Comparison of ENCODE assay signal across 10 cellular contexts in genomic region chr15:68580026-68580882, GRCh38. TPM values are rescaled to one million over a fixed set of nuclear protein-coding genes. Genes with fewer than 3 reads are reported as not detected.
DNase-seq lines count a peak whose midpoint lies in the region; ATAC-seq and TF ChIP-seq lines count a peak whose summit lies in the region.
"Had no signal": no experiment of that assay in that cellular context is flagged by ENCODE, and none has a peak within 500 bp of the region (broad histone marks: within the 10 kb centered on the region; RNA-seq: fewer than 3 reads in every experiment).

No MANE protein-coding gene starts in this region.

- no peak overlapping the region for H3K4me2 ChIP-seq in mammary epithelial cell (ENCODE audit: insufficient read depth, low read depth, low read length)

- BruUV-seq in MCF 10A (replicated peaks; lab: Mats Ljungman, UMichigan) (no TSS peak), mammary epithelial cell (replicated peaks; lab: Mats Ljungman, UMichigan) (no TSS peak)

- H3K9ac ChIP-seq in mammary epithelial cell (ENCODE audit: insufficient read depth, low read length) = no peak overlapping the region

- H3K4me1 ChIP-seq in mammary epithelial cell (ENCODE audit: insufficient read depth, low read length) = peaks cover 22% of the 10 kb centered on the region
- no peaks in the 10 kb centered on the region for H3K4me1 ChIP-seq in urinary bladder (ENCODE audit: insufficient read depth)
- H3K4me1 ChIP-seq in prostate gland (replicated peaks) = no peaks in the 10 kb centered on the region

- H4K20me1 ChIP-seq in mammary epithelial cell (ENCODE audit: insufficient read depth, low read length) = no peaks in the 10 kb centered on the region

- no peak overlapping the region for H2AFZ ChIP-seq in mammary epithelial cell (ENCODE audit: low read depth, low read length)

- no peaks in the 10 kb centered on the region for H3K79me2 ChIP-seq in mammary epithelial cell (ENCODE audit: insufficient read depth, low read length)

- intact Hi-C loops in MCF 10A (cut with micrococcal nuclease) (no loop called here), mammary epithelial cell (cut with micrococcal nuclease) (no loop called here), natural killer cell (cut with micrococcal nuclease) (no loop called here), prostate gland (cut with DNase I) (no loop called here)

- ATAC-seq in natural killer cell = no peak

- H3K36me3 Mint-ChIP-seq in MCF 10A (ENCODE audit: insufficient read depth, unreplicated experiment) (no peaks in the 10 kb centered on the region), endothelial cell (ENCODE audit: low read depth, unreplicated experiment) (peaks cover 3% of the 10 kb centered on the region), natural killer cell (no peaks in the 10 kb centered on the region)

- dilution Hi-C loops in mammary epithelial cell (cut with HindIII; ENCODE audit: low sequenced_read_pairs) = no loop called here

- H3K27ac ChIP-seq in mammary epithelial cell (ENCODE audit: insufficient read depth, low read depth, low read length) (no peak overlapping the region), urinary bladder (ENCODE audit: low read depth) (peak overlapping the region; percentile 24), prostate gland (no peak overlapping the region)

- H3K9me3 ChIP-seq in mammary epithelial cell (replicated peaks; ENCODE audit: insufficient read depth, low read length) (no peaks in the 10 kb centered on the region), prostate gland (no peaks in the 10 kb centered on the region)

- WGBS in mammary epithelial cell (ENCODE audit: low coverage, missing lambda C conversion rate) = 94% methylated on average over 11 of the region's 11 CpGs
- 65% methylated on average over 11 of the region's 11 CpGs for WGBS in urinary bladder
- WGBS in prostate gland = 86% methylated on average over 11 of the region's 11 CpGs

- peaks cover 4% of the 10 kb centered on the region for H3K4me1 Mint-ChIP-seq in MCF 10A (ENCODE audit: insufficient read depth, unreplicated experiment)
- H3K4me1 Mint-ChIP-seq in endothelial cell (ENCODE audit: unreplicated experiment) = peaks cover 54% of the 10 kb centered on the region
- H3K4me1 Mint-ChIP-seq in natural killer cell = peaks cover 7 to 12% of the 10 kb centered on the region in 2 donors

- TF ChIP-seq CTCF in MCF 10A (IDR thresholded peaks at IDR 0.05; ENCODE audit: unreplicated experiment) (no peak), mammary epithelial cell (conservative IDR thresholded peaks at IDR 0.05 in 1 of 2, IDR thresholded peaks at IDR 0.05 in 1 of 2; ENCODE audit: extremely low read depth in 1 of 2, insufficient read depth in 1 of 2, low read depth in 1 of 2, low read length in 2 of 2) (no peak), endothelial cell (IDR thresholded peaks at IDR 0.05; ENCODE audit: unreplicated experiment) (no peak), natural killer cell (IDR thresholded peaks at IDR 0.05) (no peak), prostate gland (IDR thresholded peaks at IDR 0.05) (no peak)

- CTCF ChIA-PET in MCF 10A (lab: Yijun Ruan, JAX) (interaction anchor here (1.2 to 2.0 kb wide), 2 partner anchors 30 to 94 kb away, joined by 3 to 10 read pairs; no protein-coding TSS in a partner anchor), mammary epithelial cell (lab: Charles Lee; ENCODE audit: low non-redundant PET) (no interaction called here)

- H3K9me3 Mint-ChIP-seq in MCF 10A (ENCODE audit: unreplicated experiment) (no peaks in the 10 kb centered on the region), endothelial cell (ENCODE audit: unreplicated experiment) (no peaks in the 10 kb centered on the region), natural killer cell (no peaks in the 10 kb centered on the region)

- TF ChIP-seq POLR2A in prostate gland (IDR thresholded peaks at IDR 0.05) = no peak

- in situ Hi-C loops in mammary epithelial cell (cut with MboI; ENCODE audit: low sequenced_read_pairs in 2 of 2) = loop anchor here in 1 of 2 donors (10.0 kb wide), 1 partner anchor 65 kb away; no protein-coding TSS in a partner anchor

- no peaks in the 10 kb centered on the region for H3K27me3 ChIP-seq in mammary epithelial cell (ENCODE audit: insufficient read depth, low read length)
- no peaks in the 10 kb centered on the region for H3K27me3 ChIP-seq in prostate gland (replicated peaks; ENCODE audit: insufficient read depth)

- no peak overlapping the region for H3K27ac Mint-ChIP-seq in MCF 10A (ENCODE audit: low read depth, unreplicated experiment)
- H3K27ac Mint-ChIP-seq in endothelial cell (ENCODE audit: unreplicated experiment) = peak overlapping the region; percentile 64
- no peak overlapping the region for H3K27ac Mint-ChIP-seq in natural killer cell

- no peak overlapping the region for H3K4me3 ChIP-seq in mammary epithelial cell (replicated peaks in 1 of 3; ENCODE audit: insufficient read depth in 1 of 3, low read depth in 2 of 3, low read length in 3 of 3)
- no peak overlapping the region for H3K4me3 ChIP-seq in urinary bladder (ENCODE audit: low read depth, low read length)
- no peak overlapping the region for H3K4me3 ChIP-seq in prostate gland

- POLR2A ChIA-PET in MCF 10A (lab: Yijun Ruan, JAX) = no interaction called here

- no peak for DNase-seq in MCF 10A (ENCODE audit: unreplicated experiment)
- DNase-seq in mammary epithelial cell = no peak
- no peak for DNase-seq in endothelial cell (ENCODE audit: low spot score)
- DNase-seq in natural killer cell = no peak
- DNase-seq in prostate gland (ENCODE audit: low spot score) = no peak
- DNase-seq in stimulated activated CD4-positive, alpha-beta T cell treated with anti-CD3 and anti-CD28 coated beads, Interleukin-12 subunit alpha, Interleukin-12 subunit beta, amount 100 ng/mL, for 4 hours = no peak
- DNase-seq in stimulated activated naive CD4-positive, alpha-beta T cell (lab: John Stamatoyannopoulos, UW) = no peak
- DNase-seq: activated CD8-positive, alpha-beta memory T cell treated with anti-CD3 and anti-CD28 coated beads, Interleukin-2, amount 50 U/mL, for 4 hours had no signal

- H3K36me3 ChIP-seq in mammary epithelial cell (ENCODE audit: insufficient read depth, low read length) (no peaks in the 10 kb centered on the region), urinary bladder (ENCODE audit: insufficient read depth) (no peaks in the 10 kb centered on the region), prostate gland (no peaks in the 10 kb centered on the region)

- H3K27me3 Mint-ChIP-seq in MCF 10A (ENCODE audit: insufficient read depth, unreplicated experiment) (no peaks in the 10 kb centered on the region), endothelial cell (ENCODE audit: unreplicated experiment) (peaks cover 21% of the 10 kb centered on the region), natural killer cell (ENCODE audit: low read depth in 2 of 2) (peaks cover 32 to 37% of the 10 kb centered on the region in 2 donors)

- H3K4me3 Mint-ChIP-seq in MCF 10A (ENCODE audit: unreplicated experiment) (peak overlapping the region; percentile 63), endothelial cell (ENCODE audit: unreplicated experiment) (peak overlapping the region; percentile 97), natural killer cell (peak overlapping the region; percentile 73)

RNA-seq across cellular contexts. Expression of gene CORO2B, which starts 1.5 kb away (rescaled TPM):
- 0.47 and 0.79 TPM in 2 replicates for total RNA-seq in MCF 10A (2022)
- 1 to 10 TPM; 3.2 to 4.3 TPM for total RNA-seq in mammary epithelial cell
- 2.6 TPM for polyA plus RNA-seq in mammary epithelial cell
- 2.7 TPM for polyA minus RNA-seq in mammary epithelial cell
- total RNA-seq in endothelial cell (ENCODE audit: unreplicated experiment) = 71.7 TPM
- under 1 TPM in 1 of 3 donors, not detected in 2; 0.13 TPM for total RNA-seq in natural killer cell
- 4.2 TPM for total RNA-seq in urinary bladder
- polyA plus RNA-seq in urinary bladder = 6.4 TPM
- 1 to 10 TPM in 1 of 2 donors, under 1 TPM in 1; 0.50 to 1.4 TPM for total RNA-seq in prostate gland
- polyA plus RNA-seq: CD14-positive monocyte had no signal

Comparison
In these comparisons a context has a peak if more than half of its experiments do, and no peak if none do; other contexts are left out.
1. RNA of gene CORO2B, which starts 1.5 kb away (total RNA-seq): 71.7 TPM in endothelial cell (single experiment); 3.2 to 4.3 TPM in mammary epithelial cell, 4.2 TPM in urinary bladder (single experiment), 0.50 to 1.4 TPM in prostate gland, 0.47 to 0.79 TPM in MCF 10A and 0.13 TPM in natural killer cell; every median in the first group is over 10 times any median in the second.
2. Peak in every context shown above with its lines, with median percentiles within 50 percentile points of each other: H3K4me3 Mint-ChIP-seq.